In genomic region chr4:6907658-6908191, GRCh38 we compare ENCODE assay signal across 9 cellular contexts. TPM values are rescaled to one million over a fixed set of nuclear protein-coding genes. Genes with fewer than 3 reads are reported as not detected.
A peak's percentile ranks its signal among the peaks of the same experiment; 100 is the strongest.
DNase-seq lines count a peak whose midpoint lies in the region; ATAC-seq and TF ChIP-seq lines count a peak whose summit lies in the region.
"Had no signal": no experiment of that assay in that cellular context is flagged by ENCODE, and none has a peak within 500 bp of the region (broad histone marks: within the 10 kb centered on the region; RNA-seq: fewer than 3 reads in every experiment).

No MANE protein-coding gene starts in this region.

- TF ChIP-seq CTCF in WI38 (IDR thresholded peaks at IDR 0.05; ENCODE audit: low read depth, low read length) (0 out of 2 replicates have a peak, but pooled peaks have one; percentile 14), type B pancreatic cell (conservative IDR thresholded peaks at IDR 0.05) (peak; percentile 55)

- peaks cover 7% of the 10 kb centered on the region for H3K36me3 Mint-ChIP-seq in stimulated activated naive CD8-positive, alpha-beta T cell treated with anti-CD3 and anti-CD28 coated beads, Interleukin-15, Interleukin-2, amounts not matched to agents 100 ng/mL and 50 ng/mL, for 24 hours (ENCODE audit: low read depth)
- no peaks in the 10 kb centered on the region for H3K36me3 Mint-ChIP-seq in type B pancreatic cell

- no peak overlapping the region for H3K9ac ChIP-seq in iPS-15b (ENCODE audit: low read depth, low read length)

- peaks cover 47% of the 10 kb centered on the region for H3K4me1 Mint-ChIP-seq in stimulated activated naive CD8-positive, alpha-beta T cell treated with anti-CD3 and anti-CD28 coated beads, Interleukin-15, Interleukin-2, amounts not matched to agents 100 ng/mL and 50 ng/mL, for 24 hours (ENCODE audit: low read depth)
- peaks cover 27% of the 10 kb centered on the region for H3K4me1 Mint-ChIP-seq in type B pancreatic cell (ENCODE audit: unreplicated experiment)

- ATAC-seq in stimulated activated naive CD8-positive, alpha-beta T cell treated with anti-CD3 and anti-CD28 coated beads, Interleukin-15, Interleukin-2, amounts not matched to agents 100 U/mL and 50 U/mL, for 24 hours = no peak
- no peak for ATAC-seq in HG02840 (IDR thresholded peaks at IDR 0.05; ENCODE audit: low FRiP score, unreplicated experiment)

- H3K9me3 ChIP-seq in iPS-15b (ENCODE audit: control insufficient read depth, insufficient read depth, low read length) = no peaks in the 10 kb centered on the region
- H3K9me3 ChIP-seq: HAP-1 had no signal

- no peak overlapping the region for H3K27ac Mint-ChIP-seq in stimulated activated naive CD8-positive, alpha-beta T cell treated with anti-CD3 and anti-CD28 coated beads, Interleukin-15, Interleukin-2, amounts not matched to agents 100 ng/mL and 50 ng/mL, for 24 hours
- H3K27ac Mint-ChIP-seq in type B pancreatic cell = peak overlapping the region; percentile 57

- H3K9me3 Mint-ChIP-seq in stimulated activated naive CD8-positive, alpha-beta T cell treated with anti-CD3 and anti-CD28 coated beads, Interleukin-15, Interleukin-2, amounts not matched to agents 100 ng/mL and 50 ng/mL, for 24 hours = no peaks in the 10 kb centered on the region
- H3K9me3 Mint-ChIP-seq in type B pancreatic cell = no peaks in the 10 kb centered on the region

- H3K4me3 ChIP-seq in WI38 (ENCODE audit: low read depth, low read length) = no peak overlapping the region
- peak overlapping the region; percentile 47 for H3K4me3 ChIP-seq in iPS-15b (ENCODE audit: low read depth, low read length)
- H3K4me3 ChIP-seq: HAP-1 had no signal

- H3K4me1 ChIP-seq in iPS-15b (ENCODE audit: control insufficient read depth, insufficient read depth, low read length) = peaks cover 10% of the 10 kb centered on the region

- H3K27me3 Mint-ChIP-seq in stimulated activated naive CD8-positive, alpha-beta T cell treated with anti-CD3 and anti-CD28 coated beads, Interleukin-15, Interleukin-2, amounts not matched to agents 100 ng/mL and 50 ng/mL, for 24 hours = no peaks in the 10 kb centered on the region
- H3K27me3 Mint-ChIP-seq in type B pancreatic cell = peaks cover 12% of the 10 kb centered on the region

- DNase-seq in stimulated activated naive CD8-positive, alpha-beta T cell treated with anti-CD3 and anti-CD28 coated beads, Interleukin-15, Interleukin-2, amounts not matched to agents 100 U/mL and 50 U/mL, for 24 hours = no peak
- no peak for DNase-seq in type B pancreatic cell (ENCODE audit: extremely low spot score, unreplicated experiment)
- DNase-seq in stimulated activated CD4-positive, alpha-beta T cell treated with anti-CD3 and anti-CD28 coated beads, Interleukin-2, amount 100 ng/mL, for 48 hours = no peak
- DNase-seq in activated T-cell treated with anti-CD3 and anti-CD28 coated beads for 4 hours = no peak

- H3K27me3 ChIP-seq in iPS-15b (ENCODE audit: control insufficient read depth, insufficient read depth, low read length) = peaks cover 13% of the 10 kb centered on the region

- H3K36me3 ChIP-seq in iPS-15b (ENCODE audit: control insufficient read depth, insufficient read depth, low read length) = no peaks in the 10 kb centered on the region
- H3K36me3 ChIP-seq: HAP-1 had no signal

- H3K4me3 Mint-ChIP-seq in stimulated activated naive CD8-positive, alpha-beta T cell treated with anti-CD3 and anti-CD28 coated beads, Interleukin-15, Interleukin-2, amounts not matched to agents 100 ng/mL and 50 ng/mL, for 24 hours = peak overlapping the region; percentile 36
- peak overlapping the region; percentile 75 for H3K4me3 Mint-ChIP-seq in type B pancreatic cell

RNA-seq across cellular contexts. Expression of gene TBC1D14, which starts 1.9 kb away (rescaled TPM):
- 55.9 and 56.9 TPM in 2 replicates for total RNA-seq in type B pancreatic cell (ENCODE audit: low replicate concordance)
